ENCODE assay signal across 20 cellular contexts in the genomic region with DNA sequence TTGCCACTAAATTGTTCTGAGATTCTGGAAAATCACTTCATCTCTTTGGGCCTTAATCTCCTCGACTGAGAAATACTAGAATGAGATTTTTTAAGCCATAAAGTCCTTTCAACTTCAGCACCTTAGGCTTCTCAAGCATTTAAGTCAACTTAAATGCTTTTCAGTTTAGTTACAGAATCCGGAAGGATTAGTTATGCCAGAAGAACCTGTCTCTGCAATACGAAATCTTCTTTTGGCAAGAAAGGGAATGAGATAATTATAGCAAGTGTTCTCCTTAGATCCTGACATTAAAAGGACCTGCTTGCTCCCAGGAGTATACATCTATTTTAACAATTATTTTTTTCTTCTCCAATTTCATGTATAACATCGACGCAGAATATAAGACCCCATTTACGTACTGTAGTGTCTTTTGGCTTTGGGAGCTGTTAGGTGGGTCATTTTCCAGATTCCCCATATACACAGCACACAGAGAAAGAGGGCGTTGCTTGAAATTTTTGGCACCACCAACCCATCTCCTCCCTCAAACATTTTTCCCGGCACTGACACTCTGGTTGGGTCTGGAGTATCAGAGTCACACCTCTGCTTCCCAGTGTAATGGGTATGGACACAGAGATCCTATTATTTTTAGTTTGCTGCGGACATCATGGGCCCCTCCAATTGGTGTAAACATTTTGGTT.
"Had no signal": no experiment of that assay in that cellular context is flagged by ENCODE, and none has a peak within 500 bp of the region (broad histone marks: within the 10 kb centered on the region; RNA-seq: fewer than 3 reads in every experiment).

No MANE protein-coding gene starts in this region.

- H3K4me1 ChIP-seq: gastrocnemius medialis, heart right ventricle, right atrium auricular region, uterus had no signal

- H3K27me3 Mint-ChIP-seq: activated CD4-positive, alpha-beta T cell treated with anti-CD3 and anti-CD28 coated beads, Interleukin-2, amount 10 ng/mL, durations not matched to agents 24 days and 14 days; stimulated activated naive CD8-positive, alpha-beta T cell treated with anti-CD3 and anti-CD28 coated beads, Interleukin-15, Interleukin-2, amounts not matched to agents 100 ng/mL and 50 ng/mL, for 24 hours had no signal

- H3K9me3 Mint-ChIP-seq: activated CD4-positive, alpha-beta T cell treated with anti-CD3 and anti-CD28 coated beads, Interleukin-2, amount 10 ng/mL, durations not matched to agents 24 days and 14 days; activated naive CD4-positive, alpha-beta T cell treated with anti-CD3 and anti-CD28 coated beads, Interleukin-2, amount 50 U/mL, for 72 hours; naive thymus-derived CD4-positive, alpha-beta T cell; stimulated activated naive CD8-positive, alpha-beta T cell treated with anti-CD3 and anti-CD28 coated beads, Interleukin-15, Interleukin-2, amounts not matched to agents 100 ng/mL and 50 ng/mL, for 24 hours had no signal

- H3K27me3 ChIP-seq: gastrocnemius medialis, heart right ventricle, right atrium auricular region, uterus had no signal

- H3K4me1 Mint-ChIP-seq: activated CD4-positive, alpha-beta T cell treated with anti-CD3 and anti-CD28 coated beads, Interleukin-2, amount 10 ng/mL, durations not matched to agents 24 days and 14 days had no signal

- H3K9me3 ChIP-seq: gastrocnemius medialis, heart right ventricle, right atrium auricular region, thoracic aorta, uterus had no signal

- ATAC-seq: activated CD8-positive, alpha-beta T cell treated with anti-CD3 and anti-CD28 coated beads, Interleukin-2, amount 10 ng/mL, durations not matched to agents 7 days and 5 days; activated naive CD4-positive, alpha-beta T cell treated with anti-CD3 and anti-CD28 coated beads, Interleukin-2, amount 50 U/mL, for 72 hours; gastrocnemius medialis; left colon; naive thymus-derived CD4-positive, alpha-beta T cell had no signal

- H3K4me3 Mint-ChIP-seq: activated CD4-positive, alpha-beta T cell treated with anti-CD3 and anti-CD28 coated beads, Interleukin-2, amount 10 ng/mL, durations not matched to agents 24 days and 14 days; activated CD8-positive, alpha-beta T cell treated with anti-CD3 and anti-CD28 coated beads, Interleukin-2, amount 10 ng/mL, durations not matched to agents 7 days and 5 days; naive thymus-derived CD4-positive, alpha-beta T cell; stimulated activated naive CD8-positive, alpha-beta T cell treated with anti-CD3 and anti-CD28 coated beads, Interleukin-15, Interleukin-2, amounts not matched to agents 100 ng/mL and 50 ng/mL, for 24 hours had no signal

- H3K36me3 ChIP-seq: gastrocnemius medialis, heart right ventricle, right atrium auricular region, thoracic aorta, uterus had no signal

- H3K36me3 Mint-ChIP-seq: activated naive CD4-positive, alpha-beta T cell treated with anti-CD3 and anti-CD28 coated beads, Interleukin-2, amount 50 U/mL, for 72 hours; naive thymus-derived CD4-positive, alpha-beta T cell had no signal

- H3K4me3 ChIP-seq: coronary artery, gastrocnemius medialis, heart right ventricle, lung, right atrium auricular region, thoracic aorta, uterus had no signal

- H3K27ac Mint-ChIP-seq: activated CD4-positive, alpha-beta T cell treated with anti-CD3 and anti-CD28 coated beads, Interleukin-2, amount 10 ng/mL, durations not matched to agents 24 days and 14 days; activated CD8-positive, alpha-beta T cell treated with anti-CD3 and anti-CD28 coated beads, Interleukin-2, amount 10 ng/mL, durations not matched to agents 7 days and 5 days; activated naive CD4-positive, alpha-beta T cell treated with anti-CD3 and anti-CD28 coated beads, Interleukin-2, amount 50 U/mL, for 72 hours; naive thymus-derived CD4-positive, alpha-beta T cell; stimulated activated naive CD8-positive, alpha-beta T cell treated with anti-CD3 and anti-CD28 coated beads, Interleukin-15, Interleukin-2, amounts not matched to agents 100 ng/mL and 50 ng/mL, for 24 hours had no signal

- H3K27ac ChIP-seq: coronary artery, gastrocnemius medialis, heart right ventricle, thoracic aorta, uterus had no signal

- DNase-seq: activated CD4-positive, alpha-beta T cell treated with anti-CD3 and anti-CD28 coated beads, Interleukin-2, amount 10 ng/mL, durations not matched to agents 24 days and 14 days; activated CD4-positive, CD25-positive, alpha-beta regulatory T cell; activated CD8-positive, alpha-beta memory T cell treated with anti-CD3 and anti-CD28 coated beads, Interleukin-2, amount 50 U/mL, for 4 hours; activated CD8-positive, alpha-beta T cell treated with anti-CD3 and anti-CD28 coated beads, Interleukin-2, amount 10 ng/mL, durations not matched to agents 7 days and 5 days; activated effector memory CD4-positive, alpha-beta T cell treated with anti-CD3 and anti-CD28 coated beads, Interleukin-2, amount 50 U/mL, for 16 hours; activated T-cell treated with anti-CD3 and anti-CD28 coated beads, Interleukin-2, amount 50 U/mL, for 48 hours; caudate nucleus; gastrocnemius medialis; heart right ventricle; left colon; midbrain; naive thymus-derived CD4-positive, alpha-beta T cell; T-helper 2 cell; uterus had no signal
